ENCODE assay signal across 8 cellular contexts in genomic region chr12:53049582-53050318, GRCh38. TPM values are rescaled to one million over a fixed set of nuclear protein-coding genes. Genes with fewer than 3 reads are reported as not detected.
A peak's percentile ranks its signal among the peaks of the same experiment; 100 is the strongest.
DNase-seq lines count a peak whose midpoint lies in the region; FAIRE-seq and TF ChIP-seq lines count a peak whose summit lies in the region.
"Had no signal": no experiment of that assay in that cellular context is flagged by ENCODE, and none has a peak within 500 bp of the region (broad histone marks: within the 10 kb centered on the region; RNA-seq: fewer than 3 reads in every experiment).

Gene TNS2, plus strand, starts transcription at chr12:53050065. Its CDS starts 121 bp downstream, at chr12:53050186.

- H3K36me3 ChIP-seq in esophagus squamous epithelium, result no peaks in the 10 kb centered on the region

- H3K27ac ChIP-seq in esophagus squamous epithelium, result peak within 1 kb of the TSS; percentile 90 to 96 (median 94)

- H3K4me3 ChIP-seq in esophagus squamous epithelium, result peak within 1 kb of the TSS; percentile 31 to 84 (median 58)

- 45 to 72% methylated on average over 2 to 4 of the region's 19 CpGs for WGBS in esophagus squamous epithelium, 2 donors

- TF ChIP-seq POLR2A in H54 (IDR thresholded peaks at IDR 0.05; ENCODE audit: low read depth, low read length) (peak; percentile 67), esophagus squamous epithelium (IDR thresholded peaks at IDR 0.05) (peak in 2 of 4 donors; percentile 51 to 62)

- no peak for FAIRE-seq in H54 (lab: Jason Lieb, UNC)

- TF ChIP-seq CTCF in esophagus squamous epithelium (IDR thresholded peaks at IDR 0.05), result no peak

- peaks cover 34 to 93% (median 38%) of the 10 kb centered on the region in 3 donors for H3K4me1 ChIP-seq in esophagus squamous epithelium

- H3K27me3 ChIP-seq in esophagus squamous epithelium, result no peaks in the 10 kb centered on the region

- DNase-seq in H54 (ENCODE audit: insufficient read length, low spot score) (peak; percentile 70), SK-N-DZ (ENCODE audit: low spot score) (peak; percentile 55), esophagus squamous epithelium (lab: John Stamatoyannopoulos, UW) (no peak), myocyte (ENCODE audit: low read depth) (peak; percentile 76), cortex of kidney (lab: John Stamatoyannopoulos, UW) (no peak), NK-92 (lab: John Stamatoyannopoulos, UW; ENCODE audit: unreplicated experiment) (no peak)
- no peak for DNase-seq in stimulated activated CD4-positive, alpha-beta T cell treated with anti-CD3 and anti-CD28 coated beads, Interleukin-2, amount 100 ng/mL, for 48 hours
- DNase-seq: activated B cell treated with CpG ODN at 0.5 μM for 24 hours had no signal

- no peaks in the 10 kb centered on the region for H3K9me3 ChIP-seq in esophagus squamous epithelium

- intact Hi-C loops in esophagus squamous epithelium (cut with DNase I), result no loop called here

RNA-seq across cellular contexts. Expression of gene TNS2, which starts in this region (rescaled TPM):
- 0.68 and 0.81 TPM in 2 replicates for polyA plus RNA-seq in SK-N-DZ (2014; cell fraction: cytosol; rRNA removed)
- polyA plus RNA-seq in SK-N-DZ (2014; cell fraction: nucleus; rRNA removed), result 0.75 and 1.2 TPM in 2 replicates
- total RNA-seq in esophagus squamous epithelium (10 to 100 TPM; 10.8 to 82.0 (median 20.8) TPM), myocyte (43.8 and 59.8 TPM in 2 replicates)
- polyA plus RNA-seq in myocyte (2012), result 43.4 TPM

Comparison
In these comparisons a context has a peak if more than half of its experiments do, and no peak if none do; other contexts are left out.
1. DNase-seq: peak in H54 (single experiment), SK-N-DZ (single experiment) and myocyte (single experiment); none in esophagus squamous epithelium (single experiment), cortex of kidney (single experiment), stimulated activated CD4-positive, alpha-beta T cell treated with anti-CD3 and anti-CD28 coated beads, Interleukin-2, amount 100 ng/mL, for 48 hours (0 of 2) and NK-92 (single experiment).